Comparison of ENCODE assay signal across 1 cellular context in genomic region chr10:43421201-43421507, GRCh38.
TF ChIP-seq lines count a peak whose summit lies in the region.

No MANE protein-coding gene starts in this region.

TF ChIP-seq in A549, 52 proteins besides CTCF, POLR2A, EP300 and RAD21 (continued from another document):
- no peak for TF ChIP-seq PBX3 (IDR thresholded peaks at IDR 0.05)
- TF ChIP-seq FOSL2 (IDR thresholded peaks at IDR 0.05): no peak
- TF ChIP-seq FOSL2 (CRISPR knock-in tag; IDR thresholded peaks at IDR 0.05): no peak
- no peak for TF ChIP-seq HES2 (IDR thresholded peaks at IDR 0.05)
